Comparison of ENCODE assay signal across 19 cellular contexts in genomic region chr16:68062910-68063393, GRCh38. TPM values are rescaled to one million over a fixed set of nuclear protein-coding genes. Genes with fewer than 3 reads are reported as not detected.
DNase-seq lines count a peak whose midpoint lies in the region; ATAC-seq, FAIRE-seq and TF ChIP-seq lines count a peak whose summit lies in the region.
"Had no signal": no experiment of that assay in that cellular context is flagged by ENCODE, and none has a peak within 500 bp of the region (broad histone marks: within the 10 kb centered on the region; RNA-seq: fewer than 3 reads in every experiment).

No MANE protein-coding gene starts in this region.

- WGBS in gastroesophageal sphincter (ENCODE audit: low coverage in 1 of 2), 2 donors = 100% methylated on average over 1 to 3 of the region's 4 CpGs
- 100% methylated on average over 4 of the region's 4 CpGs for WGBS in HepG2 (ENCODE audit: low lambda C conversion rate)

- peaks cover 40% of the 10 kb centered on the region for H3K36me3 Mint-ChIP-seq in activated T-helper 1 cell treated with anti-CD3 and anti-CD28 coated beads, Interleukin-12 subunit alpha, Interleukin-12 subunit beta, Interleukin-2, Interleukin-4 antibody, amounts not matched to agents 30 ng/mL and 10 ng/mL and 1 ng/mL, durations not matched to agents 14 hours and 24 hours and 36 hours (ENCODE audit: low read depth)
- peaks cover 0 to 27% (median 8%) of the 10 kb centered on the region in 3 donors for H3K36me3 Mint-ChIP-seq in naive thymus-derived CD8-positive, alpha-beta T cell

- no peak for TF ChIP-seq EP300 in gastroesophageal sphincter (IDR thresholded peaks at IDR 0.05)
- TF ChIP-seq EP300 in HepG2 (IDR thresholded peaks at IDR 0.05; ENCODE audit: low read depth in 2 of 2, low read length in 2 of 2) = no peak
- no peak for TF ChIP-seq EP300 in HepG2 (CRISPR knock-in tag; IDR thresholded peaks at IDR 0.05; ENCODE audit: borderline replicate concordance)

- H3K4me3 Mint-ChIP-seq in activated T-helper 1 cell treated with anti-CD3 and anti-CD28 coated beads, Interleukin-12 subunit alpha, Interleukin-12 subunit beta, Interleukin-2, Interleukin-4 antibody, amounts not matched to agents 30 ng/mL and 10 ng/mL and 1 ng/mL, durations not matched to agents 14 hours and 24 hours and 36 hours = peak overlapping the region; percentile 61
- peak overlapping the region in 9 of 10 donors; percentile 8 to 79 (median 63) for H3K4me3 Mint-ChIP-seq in naive thymus-derived CD8-positive, alpha-beta T cell
- H3K4me3 Mint-ChIP-seq: dendritic cell treated with granulocyte-macrophage colony-stimulating factor and Interleukin-4, amounts not matched to agents 40 ng/mL and 50 ng/mL, for 4 days had no signal

- H3K27me3 ChIP-seq in upper lobe of right lung (no peaks in the 10 kb centered on the region), gastroesophageal sphincter (no peaks in the 10 kb centered on the region), HepG2 (ENCODE audit: control insufficient read depth in 1 of 2, insufficient read depth in 2 of 2, low read length in 2 of 2) (no peaks in the 10 kb centered on the region)
- H3K27me3 ChIP-seq: heart left ventricle, right lobe of liver had no signal

- H4K20me1 ChIP-seq in HepG2 (ENCODE audit: insufficient read depth, low read length) = no peaks in the 10 kb centered on the region

- peaks cover 77% of the 10 kb centered on the region for H3K4me1 Mint-ChIP-seq in activated T-helper 1 cell treated with anti-CD3 and anti-CD28 coated beads, Interleukin-12 subunit alpha, Interleukin-12 subunit beta, Interleukin-2, Interleukin-4 antibody, amounts not matched to agents 30 ng/mL and 10 ng/mL and 1 ng/mL, durations not matched to agents 14 hours and 24 hours and 36 hours (ENCODE audit: low read depth)
- peaks cover 31 to 80% (median 75%) of the 10 kb centered on the region in 4 donors for H3K4me1 Mint-ChIP-seq in naive thymus-derived CD8-positive, alpha-beta T cell

- no peak for TF ChIP-seq POLR2A in gastroesophageal sphincter (IDR thresholded peaks at IDR 0.05)
- no peak for TF ChIP-seq POLR2A in HepG2 (IDR thresholded peaks at IDR 0.05; ENCODE audit: insufficient read depth in 1 of 2, low read depth in 2 of 2, low read length in 2 of 2)

- no peaks in the 10 kb centered on the region for H3K27me3 Mint-ChIP-seq in activated T-helper 1 cell treated with anti-CD3 and anti-CD28 coated beads, Interleukin-12 subunit alpha, Interleukin-12 subunit beta, Interleukin-2, Interleukin-4 antibody, amounts not matched to agents 30 ng/mL and 10 ng/mL and 1 ng/mL, durations not matched to agents 14 hours and 24 hours and 36 hours (ENCODE audit: insufficient read depth)
- no peaks in the 10 kb centered on the region for H3K27me3 Mint-ChIP-seq in naive thymus-derived CD8-positive, alpha-beta T cell
- H3K27me3 Mint-ChIP-seq: dendritic cell treated with granulocyte-macrophage colony-stimulating factor and Interleukin-4, amounts not matched to agents 40 ng/mL and 50 ng/mL, for 4 days had no signal

- peaks cover 14% of the 10 kb centered on the region for H3K36me3 ChIP-seq in upper lobe of right lung
- peaks cover 0 to 60% of the 10 kb centered on the region in 2 donors for H3K36me3 ChIP-seq in gastroesophageal sphincter
- peaks cover 27 to 34% of the 10 kb centered on the region in 2 experiments for H3K36me3 ChIP-seq in HepG2 (replicated peaks in 1 of 2; ENCODE audit: control insufficient read depth in 1 of 2, insufficient read depth in 2 of 2, low read length in 2 of 2)

- POLR2A ChIA-PET in naive thymus-derived CD8-positive, alpha-beta T cell (lab: Charles Lee) = interaction anchor here (0.5 to 16.5 kb wide), 9 partner anchors 9 to 248 kb away, joined by 3 to 406 read pairs (median 5); partner anchors contain the start of genes NFATC3, PRMT7 and SLC7A6OS
- POLR2A ChIA-PET in HepG2 (lab: Yijun Ruan, JAX) = interaction anchor here (4.3 kb wide), 1 partner anchor 17 kb away, joined by 11 read pairs; no protein-coding TSS in a partner anchor

- FAIRE-seq in HepG2 (lab: Jason Lieb, UNC) = no peak
- FAIRE-seq: RCC 7860 had no signal

- no peaks in the 10 kb centered on the region for H3K9me3 Mint-ChIP-seq in activated T-helper 1 cell treated with anti-CD3 and anti-CD28 coated beads, Interleukin-12 subunit alpha, Interleukin-12 subunit beta, Interleukin-2, Interleukin-4 antibody, amounts not matched to agents 30 ng/mL and 10 ng/mL and 1 ng/mL, durations not matched to agents 14 hours and 24 hours and 36 hours
- no peaks in the 10 kb centered on the region for H3K9me3 Mint-ChIP-seq in naive thymus-derived CD8-positive, alpha-beta T cell
- H3K9me3 Mint-ChIP-seq: dendritic cell treated with granulocyte-macrophage colony-stimulating factor and Interleukin-4, amounts not matched to agents 40 ng/mL and 50 ng/mL, for 4 days had no signal

- no peak overlapping the region for H3K4me2 ChIP-seq in HepG2 (ENCODE audit: low read depth, low read length)

- no TSS peak for BruUV-seq in HepG2 (replicated peaks; lab: Mats Ljungman, UMichigan)

- no peaks in the 10 kb centered on the region for H3K79me2 ChIP-seq in HepG2 (ENCODE audit: insufficient read depth, low read length)

- DNase-seq in activated gamma-delta T cell treated with Interleukin-2 at 50 U/mL for 16 hours = peak; percentile 61
- no peak for DNase-seq in activated gamma-delta T cell (lab: John Stamatoyannopoulos, UW)
- peak; percentile 44 for DNase-seq in activated T-helper 1 cell treated with anti-CD3 and anti-CD28 coated beads, Interleukin-12 subunit alpha, Interleukin-12 subunit beta, Interleukin-2, Interleukin-4 antibody, amounts not matched to agents 30 ng/mL and 10 ng/mL and 1 ng/mL, durations not matched to agents 14 hours and 24 hours and 36 hours (ENCODE audit: low spot score)
- DNase-seq in naive thymus-derived CD8-positive, alpha-beta T cell = peak in 3 of 10 donors; percentile 46 to 52 (median 52)
- no peak for DNase-seq in upper lobe of right lung
- no peak for DNase-seq in mucosa of gallbladder (ENCODE audit: low spot score)
- no peak for DNase-seq in HepG2 (ENCODE audit: low spot score)
- DNase-seq: heart left ventricle, islet precursor cell, mesenchymal stem cell, NCI-H2081, NCI-H526 treated with DMSO at 0.1 percent for 48 hours, right lobe of liver had no signal

- H3K4me1 ChIP-seq in upper lobe of right lung (peaks cover 33% of the 10 kb centered on the region), gastroesophageal sphincter (peaks cover 0 to 21% (median 13%) of the 10 kb centered on the region in 3 donors), HepG2 (ENCODE audit: insufficient read depth, low read length) (no peaks in the 10 kb centered on the region)
- H3K4me1 ChIP-seq: HAP-1, right lobe of liver had no signal

- in situ Hi-C loops in HepG2 (cut with HindIII; ENCODE audit: extremely low pct_ligation_motif_present, low pct_unique_long_range_greater_than_20kb) = no loop called here

- H3K27ac ChIP-seq in upper lobe of right lung (peak overlapping the region; percentile 61), gastroesophageal sphincter (peak overlapping the region in 1 of 4 donors; percentile 10), HepG2 (ENCODE audit: extremely low read length, insufficient read depth, low read length) (no peak overlapping the region)
- H3K27ac ChIP-seq: right lobe of liver had no signal

- no peak overlapping the region for H3K9ac ChIP-seq in HepG2 (ENCODE audit: insufficient read depth, low read depth, low read length)

- CTCF ChIA-PET in HepG2 (lab: Yijun Ruan, JAX; ENCODE audit: low intra/inter-chr PET ratio, low total read pairs) = interaction anchor here (2.3 kb wide), 1 partner anchor 70 kb away, joined by 14 read pairs; no protein-coding TSS in a partner anchor

- no peak for TF ChIP-seq RAD21 in HepG2 (CRISPR knock-in tag; IDR thresholded peaks at IDR 0.05)

- intact Hi-C loops in activated T-helper 1 cell treated with anti-CD3 and anti-CD28 coated beads, Interleukin-12 subunit alpha, Interleukin-12 subunit beta, Interleukin-2, Interleukin-4 antibody, amounts not matched to agents 30 ng/mL and 10 ng/mL and 1 ng/mL, durations not matched to agents 14 hours and 24 hours and 36 hours (cut with micrococcal nuclease) = loop anchor here (5.0 kb wide), 2 partner anchors 171 to 246 kb away; partner anchors contain the start of gene PSKH1
- intact Hi-C loops in upper lobe of right lung (cut with DNase I) (no loop called here), HepG2 (cut with micrococcal nuclease; ENCODE audit: unreplicated experiment) (loop anchor here (10.0 kb wide), 1 partner anchor 248 kb away; no protein-coding TSS in a partner anchor)

- no peak for TF ChIP-seq CTCF in upper lobe of right lung (IDR thresholded peaks at IDR 0.05)
- TF ChIP-seq CTCF in gastroesophageal sphincter (IDR thresholded peaks at IDR 0.05) = no peak
- no peak for TF ChIP-seq CTCF in HepG2 (CRISPR knock-in tag; IDR thresholded peaks at IDR 0.05)

- H3K27ac Mint-ChIP-seq in activated T-helper 1 cell treated with anti-CD3 and anti-CD28 coated beads, Interleukin-12 subunit alpha, Interleukin-12 subunit beta, Interleukin-2, Interleukin-4 antibody, amounts not matched to agents 30 ng/mL and 10 ng/mL and 1 ng/mL, durations not matched to agents 14 hours and 24 hours and 36 hours = peak overlapping the region; percentile 88
- H3K27ac Mint-ChIP-seq in naive thymus-derived CD8-positive, alpha-beta T cell = peak overlapping the region; percentile 73 to 92 (median 86)
- H3K27ac Mint-ChIP-seq: dendritic cell treated with granulocyte-macrophage colony-stimulating factor and Interleukin-4, amounts not matched to agents 40 ng/mL and 50 ng/mL, for 4 days had no signal

- no peak overlapping the region for H2AFZ ChIP-seq in HepG2 (ENCODE audit: low read length)

- H3K4me3 ChIP-seq in upper lobe of right lung = no peak overlapping the region
- H3K4me3 ChIP-seq in gastroesophageal sphincter = no peak overlapping the region
- no peak overlapping the region for H3K4me3 ChIP-seq in HepG2 (replicated peaks in 1 of 3; ENCODE audit: insufficient read depth in 1 of 3, low read depth in 2 of 3, low read length in 3 of 3)
- H3K4me3 ChIP-seq: HAP-1, heart left ventricle, right lobe of liver had no signal

- ATAC-seq in naive thymus-derived CD8-positive, alpha-beta T cell = peak; percentile 54 to 65
- no peak for ATAC-seq in upper lobe of right lung
- ATAC-seq in gastroesophageal sphincter = no peak
- ATAC-seq in HepG2 = no peak
- ATAC-seq: esophagus mucosa, heart left ventricle had no signal

- H3K9me3 ChIP-seq in upper lobe of right lung = no peaks in the 10 kb centered on the region
- H3K9me3 ChIP-seq in gastroesophageal sphincter = no peaks in the 10 kb centered on the region
- H3K9me3 ChIP-seq in HepG2 (ENCODE audit: low read length) = no peaks in the 10 kb centered on the region
- H3K9me3 ChIP-seq: HAP-1, heart left ventricle, right lobe of liver had no signal

RNA-seq across cellular contexts. Expression of gene NFATC3, which starts 22.2 kb away (rescaled TPM):
- total RNA-seq in activated T-helper 1 cell treated with anti-CD3 and anti-CD28 coated beads, Interleukin-12 subunit alpha, Interleukin-12 subunit beta, Interleukin-2, Interleukin-4 antibody, amounts not matched to agents 30 ng/mL and 10 ng/mL and 1 ng/mL, durations not matched to agents 14 hours and 24 hours and 36 hours = 152 and 157 TPM in 2 replicates
- 100 to 1,000 TPM; 156 to 162 TPM for total RNA-seq in naive thymus-derived CD8-positive, alpha-beta T cell
- polyA plus RNA-seq in naive thymus-derived CD8-positive, alpha-beta T cell = 100 to 1,000 TPM in 1 of 3 donors, 10 to 100 TPM in 2; 85.2 to 102 (median 86.6) TPM
- 74.5 TPM for total RNA-seq in upper lobe of right lung
- total RNA-seq in mucosa of gallbladder = 46.5 TPM
- 10 to 100 TPM; 42.4 to 50.6 (median 49.3) TPM for total RNA-seq in gastroesophageal sphincter
- 52.6 and 63.2 TPM in 2 replicates for total RNA-seq in HepG2 (2016; rRNA removed; fragmentation: Illumina TruSeq; extraction: Trizol)
- total RNA-seq in HepG2 (2016; cell fraction: cytosol; rRNA removed; fragmentation: Illumina TruSeq; extraction: Trizol; ENCODE audit: low read depth) = 234 and 265 TPM in 2 replicates
- 54.0 and 61.4 TPM in 2 replicates for total RNA-seq in HepG2 (2016; cell fraction: insoluble cytoplasmic fraction; rRNA removed; fragmentation: Illumina TruSeq; extraction: Trizol)
- total RNA-seq in HepG2 (2016; cell fraction: membrane; rRNA removed; fragmentation: Illumina TruSeq; extraction: Trizol) = 183 and 209 TPM in 2 replicates
- 42.9 and 44.2 TPM in 2 replicates for total RNA-seq in HepG2 (2016; cell fraction: nucleus; rRNA removed; fragmentation: Illumina TruSeq; extraction: Trizol)
- polyA plus RNA-seq in HepG2 (2011; rRNA removed) = 52.7 and 62.7 TPM in 2 replicates
- 38.3 and 51.2 TPM in 2 replicates for polyA plus RNA-seq in HepG2 (2011; cell fraction: cytosol; rRNA removed)
- 32.5 and 33.2 TPM in 2 replicates for polyA plus RNA-seq in HepG2 (2011; cell fraction: nucleus; rRNA removed)
- polyA plus RNA-seq in HepG2 (2012) = 30.6 and 32.4 TPM in 2 replicates
- 2.5 and 2.8 TPM in 2 replicates for polyA plus RNA-seq in HepG2 (2016; cell fraction: cytosol; fragmentation: Illumina TruSeq; extraction: Trizol; ENCODE audit: low read depth)
- polyA plus RNA-seq in HepG2 (2016; cell fraction: insoluble cytoplasmic fraction; fragmentation: Illumina TruSeq; extraction: Trizol; ENCODE audit: low read depth) = 63.1 and 64.9 TPM in 2 replicates
- polyA plus RNA-seq in HepG2 (2016; cell fraction: membrane; fragmentation: Illumina TruSeq; extraction: Trizol; ENCODE audit: low read depth) = 17.1 and 17.3 TPM in 2 replicates
- polyA plus RNA-seq in HepG2 (2016; cell fraction: nucleus; fragmentation: Illumina TruSeq; extraction: Trizol; ENCODE audit: insufficient read depth, low read depth) = 38.6 and 39.5 TPM in 2 replicates
- 81.5 and 261 TPM in 2 replicates for polyA minus RNA-seq in HepG2 (2011; rRNA and poly(A)+ RNA removed; ENCODE audit: low replicate concordance)
- 107 and 129 TPM in 2 replicates for polyA minus RNA-seq in HepG2 (2011; cell fraction: cytosol; rRNA and poly(A)+ RNA removed)
- polyA minus RNA-seq in HepG2 (2011; cell fraction: nucleus; rRNA and poly(A)+ RNA removed) = 109 and 138 TPM in 2 replicates

RNA-seq across cellular contexts. Expression of gene DUS2, which starts 39.9 kb away (rescaled TPM):
- 34.7 and 37.2 TPM in 2 replicates for total RNA-seq in activated T-helper 1 cell treated with anti-CD3 and anti-CD28 coated beads, Interleukin-12 subunit alpha, Interleukin-12 subunit beta, Interleukin-2, Interleukin-4 antibody, amounts not matched to agents 30 ng/mL and 10 ng/mL and 1 ng/mL, durations not matched to agents 14 hours and 24 hours and 36 hours
- total RNA-seq in naive thymus-derived CD8-positive, alpha-beta T cell = 10 to 100 TPM; 18.2 to 21.1 TPM
- 10 to 100 TPM in 2 of 3 donors, 1 to 10 TPM in 1; 6.4 to 13.1 (median 10.5) TPM for polyA plus RNA-seq in naive thymus-derived CD8-positive, alpha-beta T cell
- total RNA-seq in upper lobe of right lung (11.2 TPM), mucosa of gallbladder (9.4 TPM), gastroesophageal sphincter (10 to 100 TPM in 1 of 4 donors, 1 to 10 TPM in 3; 7.2 to 15.0 (median 8.7) TPM), HepG2 (2016; rRNA removed; fragmentation: Illumina TruSeq; extraction: Trizol) (25.1 and 25.9 TPM in 2 replicates)
- 11.4 and 13.4 TPM in 2 replicates for total RNA-seq in HepG2 (2016; cell fraction: cytosol; rRNA removed; fragmentation: Illumina TruSeq; extraction: Trizol; ENCODE audit: low read depth)
- 26.9 and 27.5 TPM in 2 replicates for total RNA-seq in HepG2 (2016; cell fraction: insoluble cytoplasmic fraction; rRNA removed; fragmentation: Illumina TruSeq; extraction: Trizol)
- total RNA-seq in HepG2 (2016; cell fraction: membrane; rRNA removed; fragmentation: Illumina TruSeq; extraction: Trizol) = 8.8 and 9.5 TPM in 2 replicates
- 20.8 and 22.6 TPM in 2 replicates for total RNA-seq in HepG2 (2016; cell fraction: nucleus; rRNA removed; fragmentation: Illumina TruSeq; extraction: Trizol)
- 17.8 and 22.6 TPM in 2 replicates for polyA plus RNA-seq in HepG2 (2011; rRNA removed)
- 18.3 and 19.9 TPM in 2 replicates for polyA plus RNA-seq in HepG2 (2011; cell fraction: cytosol; rRNA removed)
- polyA plus RNA-seq in HepG2 (2011; cell fraction: nucleus; rRNA removed) = 73.1 and 73.7 TPM in 2 replicates
- 17.0 and 17.7 TPM in 2 replicates for polyA plus RNA-seq in HepG2 (2012)
- 1.7 and 1.8 TPM in 2 replicates for polyA plus RNA-seq in HepG2 (2016; cell fraction: cytosol; fragmentation: Illumina TruSeq; extraction: Trizol; ENCODE audit: low read depth)
- 14.5 and 16.7 TPM in 2 replicates for polyA plus RNA-seq in HepG2 (2016; cell fraction: insoluble cytoplasmic fraction; fragmentation: Illumina TruSeq; extraction: Trizol; ENCODE audit: low read depth)
- 2.5 and 3.7 TPM in 2 replicates for polyA plus RNA-seq in HepG2 (2016; cell fraction: membrane; fragmentation: Illumina TruSeq; extraction: Trizol; ENCODE audit: low read depth)
- polyA plus RNA-seq in HepG2 (2016; cell fraction: nucleus; fragmentation: Illumina TruSeq; extraction: Trizol; ENCODE audit: insufficient read depth, low read depth) = 30.5 and 31.8 TPM in 2 replicates
- polyA minus RNA-seq in HepG2 (2011; rRNA and poly(A)+ RNA removed; ENCODE audit: low replicate concordance) = 36.7 and 47.6 TPM in 2 replicates
- 9.6 and 11.9 TPM in 2 replicates for polyA minus RNA-seq in HepG2 (2011; cell fraction: cytosol; rRNA and poly(A)+ RNA removed)
- 34.6 and 41.8 TPM in 2 replicates for polyA minus RNA-seq in HepG2 (2011; cell fraction: nucleus; rRNA and poly(A)+ RNA removed)

RNA-seq across cellular contexts. Expression of gene DDX28, which starts 39.9 kb away (rescaled TPM):
- 28.2 and 28.4 TPM in 2 replicates for total RNA-seq in activated T-helper 1 cell treated with anti-CD3 and anti-CD28 coated beads, Interleukin-12 subunit alpha, Interleukin-12 subunit beta, Interleukin-2, Interleukin-4 antibody, amounts not matched to agents 30 ng/mL and 10 ng/mL and 1 ng/mL, durations not matched to agents 14 hours and 24 hours and 36 hours
- total RNA-seq in naive thymus-derived CD8-positive, alpha-beta T cell = 10 to 100 TPM; 25.0 to 26.2 TPM
- 10 to 100 TPM; 49.7 to 60.6 (median 53.9) TPM for polyA plus RNA-seq in naive thymus-derived CD8-positive, alpha-beta T cell
- total RNA-seq in upper lobe of right lung (9.9 TPM), mucosa of gallbladder (6.6 TPM), gastroesophageal sphincter (10 to 100 TPM in 1 of 4 donors, 1 to 10 TPM in 3; 6.5 to 10.4 (median 8.0) TPM), HepG2 (2016; rRNA removed; fragmentation: Illumina TruSeq; extraction: Trizol) (16.4 and 18.4 TPM in 2 replicates)
- total RNA-seq in HepG2 (2016; cell fraction: cytosol; rRNA removed; fragmentation: Illumina TruSeq; extraction: Trizol; ENCODE audit: low read depth) = 2.8 and 3.0 TPM in 2 replicates
- total RNA-seq in HepG2 (2016; cell fraction: insoluble cytoplasmic fraction; rRNA removed; fragmentation: Illumina TruSeq; extraction: Trizol) = 16.5 and 18.2 TPM in 2 replicates
- total RNA-seq in HepG2 (2016; cell fraction: membrane; rRNA removed; fragmentation: Illumina TruSeq; extraction: Trizol) = 5.7 and 7.5 TPM in 2 replicates
- total RNA-seq in HepG2 (2016; cell fraction: nucleus; rRNA removed; fragmentation: Illumina TruSeq; extraction: Trizol) = 11.7 and 13.6 TPM in 2 replicates
- 13.6 and 14.1 TPM in 2 replicates for polyA plus RNA-seq in HepG2 (2011; rRNA removed)
- polyA plus RNA-seq in HepG2 (2011; cell fraction: cytosol; rRNA removed) = 12.4 and 15.6 TPM in 2 replicates
- 8.7 and 9.9 TPM in 2 replicates for polyA plus RNA-seq in HepG2 (2011; cell fraction: nucleus; rRNA removed)
- 6.3 and 6.8 TPM in 2 replicates for polyA plus RNA-seq in HepG2 (2012)
- 1.2 and 1.6 TPM in 2 replicates for polyA plus RNA-seq in HepG2 (2016; cell fraction: cytosol; fragmentation: Illumina TruSeq; extraction: Trizol; ENCODE audit: low read depth)
- polyA plus RNA-seq in HepG2 (2016; cell fraction: insoluble cytoplasmic fraction; fragmentation: Illumina TruSeq; extraction: Trizol; ENCODE audit: low read depth) = 14.5 and 16.0 TPM in 2 replicates
- polyA plus RNA-seq in HepG2 (2016; cell fraction: membrane; fragmentation: Illumina TruSeq; extraction: Trizol; ENCODE audit: low read depth) = 2.6 and 3.1 TPM in 2 replicates
- 13.9 and 15.5 TPM in 2 replicates for polyA plus RNA-seq in HepG2 (2016; cell fraction: nucleus; fragmentation: Illumina TruSeq; extraction: Trizol; ENCODE audit: insufficient read depth, low read depth)
- polyA minus RNA-seq in HepG2 (2011; rRNA and poly(A)+ RNA removed; ENCODE audit: low replicate concordance) = 19.4 and 28.5 TPM in 2 replicates
- polyA minus RNA-seq in HepG2 (2011; cell fraction: cytosol; rRNA and poly(A)+ RNA removed) = 7.2 and 10.0 TPM in 2 replicates
- polyA minus RNA-seq in HepG2 (2011; cell fraction: nucleus; rRNA and poly(A)+ RNA removed) = 18.2 and 19.9 TPM in 2 replicates

RNA-seq across cellular contexts. Expression of gene DPEP2NB, which starts 47.2 kb away (rescaled TPM):
- total RNA-seq in activated T-helper 1 cell treated with anti-CD3 and anti-CD28 coated beads, Interleukin-12 subunit alpha, Interleukin-12 subunit beta, Interleukin-2, Interleukin-4 antibody, amounts not matched to agents 30 ng/mL and 10 ng/mL and 1 ng/mL, durations not matched to agents 14 hours and 24 hours and 36 hours = not detected in 2 replicates
- not detected for total RNA-seq in naive thymus-derived CD8-positive, alpha-beta T cell
- polyA plus RNA-seq in naive thymus-derived CD8-positive, alpha-beta T cell = not detected
- total RNA-seq in upper lobe of right lung (not detected), mucosa of gallbladder (not detected), gastroesophageal sphincter (not detected), HepG2 (2016; rRNA removed; fragmentation: Illumina TruSeq; extraction: Trizol) (not detected in 2 replicates)
- total RNA-seq in HepG2 (2016; cell fraction: cytosol; rRNA removed; fragmentation: Illumina TruSeq; extraction: Trizol; ENCODE audit: low read depth) = not detected in 2 replicates
- not detected in 2 replicates for total RNA-seq in HepG2 (2016; cell fraction: insoluble cytoplasmic fraction; rRNA removed; fragmentation: Illumina TruSeq; extraction: Trizol)
- total RNA-seq in HepG2 (2016; cell fraction: membrane; rRNA removed; fragmentation: Illumina TruSeq; extraction: Trizol) = not detected in 2 replicates
- not detected in 2 replicates for total RNA-seq in HepG2 (2016; cell fraction: nucleus; rRNA removed; fragmentation: Illumina TruSeq; extraction: Trizol)
- polyA plus RNA-seq in HepG2 (2011; rRNA removed) = not detected in 2 replicates
- not detected in 2 replicates for polyA plus RNA-seq in HepG2 (2011; cell fraction: cytosol; rRNA removed)
- not detected in 2 replicates for polyA plus RNA-seq in HepG2 (2011; cell fraction: nucleus; rRNA removed)
- polyA plus RNA-seq in HepG2 (2012) = not detected in 2 replicates
- polyA plus RNA-seq in HepG2 (2016; cell fraction: cytosol; fragmentation: Illumina TruSeq; extraction: Trizol; ENCODE audit: low read depth) = not detected in 2 replicates
- not detected in 2 replicates for polyA plus RNA-seq in HepG2 (2016; cell fraction: insoluble cytoplasmic fraction; fragmentation: Illumina TruSeq; extraction: Trizol; ENCODE audit: low read depth)
- not detected in 2 replicates for polyA plus RNA-seq in HepG2 (2016; cell fraction: membrane; fragmentation: Illumina TruSeq; extraction: Trizol; ENCODE audit: low read depth)
- polyA plus RNA-seq in HepG2 (2016; cell fraction: nucleus; fragmentation: Illumina TruSeq; extraction: Trizol; ENCODE audit: insufficient read depth, low read depth) = not detected in 2 replicates
- not detected in 2 replicates for polyA minus RNA-seq in HepG2 (2011; rRNA and poly(A)+ RNA removed; ENCODE audit: low replicate concordance)
- polyA minus RNA-seq in HepG2 (2011; cell fraction: cytosol; rRNA and poly(A)+ RNA removed) = not detected in 2 replicates
- not detected in 2 replicates for polyA minus RNA-seq in HepG2 (2011; cell fraction: nucleus; rRNA and poly(A)+ RNA removed)
- total RNA-seq: esophagus mucosa, heart left ventricle, right lobe of liver, urinary bladder had no signal
- polyA plus RNA-seq: heart left ventricle, urinary bladder had no signal

Comparison
In these comparisons a context has a peak if more than half of its experiments do, and no peak if none do; other contexts are left out.
1. DNase-seq: peak in activated gamma-delta T cell treated with Interleukin-2 at 50 U/mL for 16 hours (single experiment) and activated T-helper 1 cell treated with anti-CD3 and anti-CD28 coated beads, Interleukin-12 subunit alpha, Interleukin-12 subunit beta, Interleukin-2, Interleukin-4 antibody, amounts not matched to agents 30 ng/mL and 10 ng/mL and 1 ng/mL, durations not matched to agents 14 hours and 24 hours and 36 hours (single experiment); none in activated gamma-delta T cell (single experiment), upper lobe of right lung (single experiment), mucosa of gallbladder (single experiment) and HepG2 (single experiment).
2. ATAC-seq: peak in naive thymus-derived CD8-positive, alpha-beta T cell (2 of 2); none in upper lobe of right lung (single experiment), gastroesophageal sphincter (single experiment) and HepG2 (single experiment).